ENCODE assay signal across 25 cellular contexts in genomic region chr1:34778381-34778780, GRCh38. TPM values are rescaled to one million over a fixed set of nuclear protein-coding genes. Genes with fewer than 3 reads are reported as not detected.
"Had no signal": no experiment of that assay in that cellular context is flagged by ENCODE, and none has a peak within 500 bp of the region (broad histone marks: within the 10 kb centered on the region; RNA-seq: fewer than 3 reads in every experiment).

No MANE protein-coding gene starts in this region.

- DNase-seq: colonic mucosa; dermis blood vessel endothelial cell; left colon; left ventricle myocardium superior; mesenchymal stem cell; naive thymus-derived CD4-positive, alpha-beta T cell; nephron progenitor cell; psoas muscle; retina; stimulated activated CD4-positive, alpha-beta T cell treated with anti-CD3 and anti-CD28 coated beads, Interleukin-2, amount 100 ng/mL, for 24 hours; stimulated activated naive CD4-positive, alpha-beta T cell; stomach; substantia nigra; transverse colon had no signal

- FAIRE-seq: endothelial cell of umbilical vein had no signal

- H3K9me3 Mint-ChIP-seq: naive thymus-derived CD4-positive, alpha-beta T cell; nephron progenitor cell had no signal

- H3K36me3 Mint-ChIP-seq: naive thymus-derived CD4-positive, alpha-beta T cell had no signal

- H3K9me3 ChIP-seq: colonic mucosa, gastroesophageal sphincter, psoas muscle, stomach, thoracic aorta, transverse colon had no signal

- H3K27ac Mint-ChIP-seq: naive thymus-derived CD4-positive, alpha-beta T cell; nephron progenitor cell had no signal

- ATAC-seq: gastroesophageal sphincter; left colon; left ventricle myocardium superior; naive thymus-derived CD4-positive, alpha-beta T cell; psoas muscle; sciatic nerve had no signal

- H3K4me3 ChIP-seq: colonic mucosa, gastroesophageal sphincter, lung, psoas muscle, skin epidermis, stomach, thoracic aorta, transverse colon had no signal

- H3K4me1 ChIP-seq: colonic mucosa, psoas muscle had no signal

- H3K27ac ChIP-seq: colonic mucosa, gastroesophageal sphincter, psoas muscle, stomach, thoracic aorta, transverse colon had no signal

- H3K4me1 Mint-ChIP-seq: nephron progenitor cell had no signal

- H3K36me3 ChIP-seq: colonic mucosa, gastroesophageal sphincter, stomach, thoracic aorta, transverse colon had no signal

- H3K4me3 Mint-ChIP-seq: naive thymus-derived CD4-positive, alpha-beta T cell; nephron progenitor cell had no signal

RNA-seq across cellular contexts. Expression of gene GJB3, which starts 2.6 kb away (rescaled TPM):
- total RNA-seq: cerebellum; endothelial cell of umbilical vein; fibroblast of lung; left ventricle myocardium superior; mononuclear cell; naive thymus-derived CD4-positive, alpha-beta T cell; omental fat pad; psoas muscle had no signal
- polyA plus RNA-seq: endothelial cell of umbilical vein; fibroblast of lung; naive thymus-derived CD4-positive, alpha-beta T cell had no signal

RNA-seq across cellular contexts. Expression of gene GJA4, which starts 14.4 kb away (rescaled TPM):
- total RNA-seq: fibroblast of lung; kidney epithelial cell; naive thymus-derived CD4-positive, alpha-beta T cell had no signal
- polyA plus RNA-seq: fibroblast of lung; naive thymus-derived CD4-positive, alpha-beta T cell had no signal

RNA-seq across cellular contexts. Expression of gene GJB4, which starts 18.8 kb away (rescaled TPM):
- total RNA-seq: cerebellum; dermis blood vessel endothelial cell; endothelial cell of umbilical vein; fibroblast of lung; left ventricle myocardium superior; mononuclear cell; naive thymus-derived CD4-positive, alpha-beta T cell; omental fat pad; psoas muscle; sciatic nerve; thoracic aorta had no signal
- polyA plus RNA-seq: endothelial cell of umbilical vein; fibroblast of lung; naive thymus-derived CD4-positive, alpha-beta T cell; psoas muscle had no signal

RNA-seq across cellular contexts. Expression of gene GJB5, which starts 23.5 kb away (rescaled TPM):
- total RNA-seq: cerebellum; endothelial cell of umbilical vein; fibroblast of lung; kidney epithelial cell; left colon; left ventricle myocardium superior; mononuclear cell; naive thymus-derived CD4-positive, alpha-beta T cell; omental fat pad; psoas muscle; thoracic aorta; transverse colon had no signal
- polyA plus RNA-seq: endothelial cell of umbilical vein; fibroblast of lung; naive thymus-derived CD4-positive, alpha-beta T cell had no signal
